Comparison of ENCODE assay signal across 16 cellular contexts in genomic region chr15:28184166-28184565, GRCh38.
"Had no signal": no experiment of that assay in that cellular context is flagged by ENCODE, and none has a peak within 500 bp of the region (broad histone marks: within the 10 kb centered on the region; RNA-seq: fewer than 3 reads in every experiment).

No MANE protein-coding gene starts in this region.

- H3K9me3 ChIP-seq: esophagus squamous epithelium, left lung, prostate gland, tibial nerve, vagina had no signal

- DNase-seq: activated CD4-positive, alpha-beta memory T cell treated with anti-CD3 and anti-CD28 coated beads, Interleukin-2, amount 10 ng/mL, durations not matched to agents 7 days and 5 days; activated CD4-positive, alpha-beta T cell treated with anti-CD3 and anti-CD28 coated beads for 4 hours; activated naive CD4-positive, alpha-beta T cell treated with Interleukin-2 at 50 U/mL for 16 hours; activated T-cell treated with anti-CD3 and anti-CD28 coated beads, Interleukin-2, amount 50 U/mL, for 1 hour; aorta; effector memory CD8-positive, alpha-beta T cell; esophagus squamous epithelium; left lung; mammary epithelial cell; naive B cell; right cardiac atrium; T-helper 2 cell had no signal

- H3K27ac ChIP-seq: esophagus squamous epithelium, left lung, prostate gland, skin epidermis, tibial nerve, vagina had no signal

- H3K4me3 ChIP-seq: esophagus squamous epithelium, left lung, prostate gland, skin epidermis, tibial nerve, vagina had no signal

- H3K27me3 ChIP-seq: esophagus squamous epithelium, left lung, tibial nerve, vagina had no signal

- H3K36me3 ChIP-seq: prostate gland had no signal

- ATAC-seq: effector memory CD8-positive, alpha-beta T cell; left lung; right cardiac atrium had no signal
